In the genomic region with DNA sequence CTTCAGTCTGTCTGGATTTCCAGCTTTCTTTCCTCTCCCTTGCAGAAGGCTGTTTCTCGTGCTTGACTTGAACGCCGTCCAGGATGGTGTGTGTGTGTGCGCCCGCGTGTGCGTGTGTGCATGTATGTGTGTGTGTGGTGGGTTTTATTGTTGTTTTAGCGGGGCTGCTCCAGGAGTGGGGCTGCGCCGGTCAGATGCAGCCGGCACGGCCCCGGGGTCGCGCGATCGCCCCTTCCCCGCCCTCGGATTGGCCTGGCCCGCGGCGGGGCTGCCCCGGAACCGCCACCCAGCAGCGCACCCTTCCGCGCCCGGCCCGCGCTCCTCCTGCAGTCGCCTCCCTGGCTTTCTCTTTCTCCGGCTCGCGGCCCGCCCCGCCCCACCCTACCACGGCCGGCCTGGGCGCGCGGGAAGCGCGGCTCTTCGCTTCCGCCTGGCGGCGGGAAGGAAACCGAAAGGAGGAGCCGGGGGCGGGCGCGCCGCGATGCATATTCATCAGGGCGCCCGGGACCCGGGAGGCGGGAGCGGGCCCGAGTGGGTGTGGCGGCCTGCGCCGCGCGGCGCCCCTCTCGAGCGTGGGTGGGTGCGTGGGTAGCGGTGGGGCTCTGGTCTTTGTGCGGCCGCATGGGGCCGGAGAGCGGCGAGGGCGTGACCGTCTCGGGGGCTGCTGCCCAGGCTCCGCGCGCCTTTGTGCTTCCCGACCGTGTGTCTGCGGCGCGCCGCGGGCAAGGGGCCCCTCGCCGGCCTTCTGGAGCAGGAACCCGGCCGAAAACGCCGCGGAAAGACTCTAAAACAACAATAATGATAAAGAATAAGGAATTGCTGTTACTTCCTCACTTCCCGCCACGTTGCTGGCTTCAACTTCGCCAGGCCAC, we compare ENCODE assay signal across 8 cellular contexts. TPM values are rescaled to one million over a fixed set of nuclear protein-coding genes. Genes with fewer than 3 reads are reported as not detected.
DNase-seq lines count a peak whose midpoint lies in the region; ATAC-seq, FAIRE-seq and TF ChIP-seq lines count a peak whose summit lies in the region.

No MANE protein-coding gene starts in this region.

- intact Hi-C loops in ascending aorta (cut with DNase I), result loop anchor here (1.0 to 10.0 kb wide), 3 partner anchors 8 to 418 kb away; a partner anchor contains a TSS

- H3K4me3 ChIP-seq in NB4 (ENCODE audit: low read depth, low read length) (peak overlapping the region; percentile 70), ascending aorta (peak overlapping the region; percentile 88 to 95), hepatocyte (peak overlapping the region; percentile 57)

- peak overlapping the region; percentile 69 for H2AFZ ChIP-seq in hepatocyte

- ATAC-seq in HG02571 (IDR thresholded peaks at IDR 0.05; ENCODE audit: unreplicated experiment), result peak; percentile 92

- H3K27ac ChIP-seq in ascending aorta (peak overlapping the region; percentile 96 to 98), hepatocyte (peak overlapping the region; percentile 95)

- H3K4me3 Mint-ChIP-seq in T-helper 1 cell treated with Interleukin-12 subunit alpha and Interleukin-12 subunit beta and Interleukin-4 antibody, amounts not matched to agents 30 μg/mL and 1 μg/mL, for 36 hours, result peak overlapping the region; percentile 86

- H3K79me2 ChIP-seq in hepatocyte, result peaks cover 32% of the 10 kb centered on the region

- H3K4me1 Mint-ChIP-seq in T-helper 1 cell treated with Interleukin-12 subunit alpha and Interleukin-12 subunit beta and Interleukin-4 antibody, amounts not matched to agents 30 μg/mL and 1 μg/mL, for 36 hours (ENCODE audit: low read depth), result peaks cover 9% of the 10 kb centered on the region

- H3K27me3 Mint-ChIP-seq in T-helper 1 cell treated with Interleukin-12 subunit alpha and Interleukin-12 subunit beta and Interleukin-4 antibody, amounts not matched to agents 30 μg/mL and 1 μg/mL, for 36 hours (ENCODE audit: low read depth), result peaks cover 70% of the 10 kb centered on the region

- H3K27me3 ChIP-seq in ascending aorta (no peaks in the 10 kb centered on the region), hepatocyte (no peaks in the 10 kb centered on the region)

- H3K9me2 ChIP-seq in hepatocyte (replicated peaks; ENCODE audit: insufficient read depth), result no peaks in the 10 kb centered on the region

- whole genome bisulfite sequencing in hepatocyte (ENCODE audit: low lambda C conversion rate, missing lambda C conversion rate), result under 1% methylated on average over 50 of the region's 98 CpGs

- peak; percentile 91 for FAIRE-seq in GM12892 (lab: Jason Lieb, UNC)

- no peak for TF ChIP-seq CTCF in NB4 (IDR thresholded peaks at IDR 0.05; ENCODE audit: low read depth, low read length)
- TF ChIP-seq CTCF in ascending aorta (IDR thresholded peaks at IDR 0.05), result peak; percentile 47 to 69 (median 63)
- peak; percentile 54 for TF ChIP-seq CTCF in hepatocyte (IDR thresholded peaks at IDR 0.05; ENCODE audit: poor library complexity)

- DNase-seq in GM12892 (ENCODE audit: insufficient read length) (peak; percentile 66), NB4 (ENCODE audit: low read depth) (peak; percentile 97), ascending aorta (ENCODE audit: low spot score in 2 of 2) (peak; percentile 51 to 94), hepatocyte (ENCODE audit: low spot score) (peak; percentile 97), retina (peak; percentile 97), OCI-M2 (lab: John Stamatoyannopoulos, UW; ENCODE audit: unreplicated experiment) (no peak)

- TF ChIP-seq POLR2A in GM12892 (IDR thresholded peaks at IDR 0.05; ENCODE audit: low read depth, low read length) (0 out of 2 replicates have a peak, but pooled peaks have one; percentile 40), NB4 (IDR thresholded peaks at IDR 0.05; ENCODE audit: extremely low read depth, insufficient read length) (no peak)

- H3K4me1 ChIP-seq in ascending aorta (peaks cover 7 to 24% of the 10 kb centered on the region in 2 donors), hepatocyte (ENCODE audit: insufficient read depth) (no peaks in the 10 kb centered on the region)

- H3K9me3 ChIP-seq in ascending aorta (no peaks in the 10 kb centered on the region), hepatocyte (ENCODE audit: low read depth) (no peaks in the 10 kb centered on the region)

- H3K36me3 ChIP-seq in ascending aorta, result no peaks in the 10 kb centered on the region
- no peaks in the 10 kb centered on the region for H3K36me3 ChIP-seq in hepatocyte (replicated peaks; ENCODE audit: insufficient read depth, low read depth)

- peak overlapping the region; percentile 92 for H3K4me2 ChIP-seq in hepatocyte

- peaks cover 2% of the 10 kb centered on the region for H3K36me3 Mint-ChIP-seq in T-helper 1 cell treated with Interleukin-12 subunit alpha and Interleukin-12 subunit beta and Interleukin-4 antibody, amounts not matched to agents 30 μg/mL and 1 μg/mL, for 36 hours (ENCODE audit: low read depth)

- H3K9me3 Mint-ChIP-seq in T-helper 1 cell treated with Interleukin-12 subunit alpha and Interleukin-12 subunit beta and Interleukin-4 antibody, amounts not matched to agents 30 μg/mL and 1 μg/mL, for 36 hours, result no peaks in the 10 kb centered on the region

- H3K27ac Mint-ChIP-seq in T-helper 1 cell treated with Interleukin-12 subunit alpha and Interleukin-12 subunit beta and Interleukin-4 antibody, amounts not matched to agents 30 μg/mL and 1 μg/mL, for 36 hours, result peak overlapping the region; percentile 81

- no peaks in the 10 kb centered on the region for H4K20me1 ChIP-seq in hepatocyte (ENCODE audit: insufficient read depth, poor library complexity, severe bottlenecking)

RNA-seq across cellular contexts. Expression of a gene that starts 8.5 kb away (rescaled TPM):
- polyA plus RNA-seq in GM12892 (2012; ENCODE audit: missing spikeins), result not detected
- total RNA-seq in ascending aorta (99.9 TPM), hepatocyte (22.8 and 27.3 TPM in 2 replicates)
- 13.4 and 15.2 TPM in 2 replicates for polyA plus RNA-seq in hepatocyte
